6 cellular contexts compared by ENCODE assay signal in genomic region chr1:115780655-115781054, GRCh38. TPM values are rescaled to one million over a fixed set of nuclear protein-coding genes. Genes with fewer than 3 reads are reported as not detected.
"Had no signal": no experiment of that assay in that cellular context is flagged by ENCODE, and none has a peak within 500 bp of the region (broad histone marks: within the 10 kb centered on the region; RNA-seq: fewer than 3 reads in every experiment).

No MANE protein-coding gene starts in this region.

RNA-seq across cellular contexts. Expression of gene CASQ2, which starts 12.1 kb away (rescaled TPM):
- total RNA-seq: fibroblast of villous mesenchyme; glomerular endothelial cell; kidney epithelial cell; lung microvascular endothelial cell; natural killer cell treated with Interleukin-12 subunit alpha and Interleukin-12 subunit beta and Interleukin-15 and Interleukin-18, amount 100 ng/mL, for 72 hours; pulmonary artery endothelial cell had no signal
